In the genomic region with DNA sequence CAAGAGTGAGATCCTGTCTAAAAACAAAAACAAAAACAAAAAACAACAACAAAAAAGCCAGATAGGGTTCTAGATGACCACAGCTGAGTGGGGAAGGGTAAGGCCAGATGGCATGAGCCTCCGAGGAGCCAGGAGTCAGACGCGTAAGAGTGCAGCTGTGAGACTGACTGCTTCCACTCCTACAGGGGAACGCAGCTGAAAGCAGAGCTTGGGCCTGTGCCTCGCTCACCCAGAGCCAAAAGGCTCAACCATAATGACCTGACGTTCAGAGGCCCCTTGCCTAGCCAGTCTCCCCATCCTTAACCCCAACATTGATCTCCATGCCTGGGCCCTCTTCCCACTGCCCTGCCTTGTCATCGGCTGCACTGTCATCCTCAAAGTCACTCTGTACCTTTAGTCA, we compare ENCODE assay signal across 28 cellular contexts. TPM values are rescaled to one million over a fixed set of nuclear protein-coding genes. Genes with fewer than 3 reads are reported as not detected.
DNase-seq lines count a peak whose midpoint lies in the region; ATAC-seq and TF ChIP-seq lines count a peak whose summit lies in the region.
"Had no signal": no experiment of that assay in that cellular context is flagged by ENCODE, and none has a peak within 500 bp of the region (broad histone marks: within the 10 kb centered on the region; RNA-seq: fewer than 3 reads in every experiment).

No MANE protein-coding gene starts in this region.

- intact Hi-C loops in posterior vena cava (cut with DNase I) = no loop called here

- no peak overlapping the region for H3K4me3 ChIP-seq in neural progenitor cell
- H3K4me3 ChIP-seq in foreskin fibroblast (ENCODE audit: low read depth in 1 of 2, low read length in 2 of 2) = no peak overlapping the region
- H3K4me3 ChIP-seq: A549, BLaER1, GM12878 had no signal

- H3K4me1 Mint-ChIP-seq in neural progenitor cell = no peaks in the 10 kb centered on the region
- H3K4me1 Mint-ChIP-seq: CD14-positive monocyte had no signal

- TF ChIP-seq CTCF in neural progenitor cell (IDR thresholded peaks at IDR 0.05) (no peak), foreskin fibroblast (IDR thresholded peaks at IDR 0.05; ENCODE audit: low read depth, low read length) (no peak)

- no peaks in the 10 kb centered on the region for H3K4me1 ChIP-seq in neural progenitor cell
- H3K4me1 ChIP-seq: A549, BE2C, BLaER1 had no signal

- H3K27me3 ChIP-seq in neural progenitor cell = no peaks in the 10 kb centered on the region
- H3K27me3 ChIP-seq: BE2C, BLaER1 had no signal

- no peak overlapping the region for H2AFZ ChIP-seq in neural progenitor cell (replicated peaks)

- no peak overlapping the region for H3K9ac ChIP-seq in neural progenitor cell
- H3K9ac ChIP-seq: BLaER1 had no signal

- H3K4me3 Mint-ChIP-seq in neural progenitor cell = no peak overlapping the region
- H3K4me3 Mint-ChIP-seq: CD14-positive monocyte; CD4-positive, alpha-beta memory T cell; CD4-positive, CD25-positive, alpha-beta regulatory T cell; CD8-positive, alpha-beta memory T cell had no signal

- H3K36me3 Mint-ChIP-seq in neural progenitor cell = peaks cover 5% of the 10 kb centered on the region
- H3K36me3 Mint-ChIP-seq: CD14-positive monocyte; CD4-positive, alpha-beta memory T cell; CD8-positive, alpha-beta memory T cell had no signal

- peaks cover 7% of the 10 kb centered on the region for H3K27me3 Mint-ChIP-seq in neural progenitor cell (ENCODE audit: insufficient read depth, low read depth)
- H3K27me3 Mint-ChIP-seq: CD4-positive, alpha-beta memory T cell had no signal

- H3K9me3 Mint-ChIP-seq in neural progenitor cell = peaks cover 17% of the 10 kb centered on the region
- H3K9me3 Mint-ChIP-seq: CD4-positive, alpha-beta memory T cell; CD4-positive, CD25-positive, alpha-beta regulatory T cell; CD8-positive, alpha-beta memory T cell had no signal

- no peak overlapping the region for H3K27ac ChIP-seq in neural progenitor cell
- H3K27ac ChIP-seq: 22Rv1, A549, BLaER1 had no signal

- H3K4me2 ChIP-seq in neural progenitor cell = no peak overlapping the region
- H3K4me2 ChIP-seq: A549, BLaER1 had no signal

- no peaks in the 10 kb centered on the region for H3F3A ChIP-seq in neural progenitor cell (ENCODE audit: low read depth)

- no peaks in the 10 kb centered on the region for H3K9me3 ChIP-seq in neural progenitor cell (ENCODE audit: low read depth)
- H3K9me3 ChIP-seq: A549, BE2C, BLaER1 had no signal

- no peaks in the 10 kb centered on the region for H4K20me1 ChIP-seq in neural progenitor cell (ENCODE audit: low read depth)
- H4K20me1 ChIP-seq: BLaER1 had no signal

- H3K79me2 ChIP-seq in neural progenitor cell (ENCODE audit: low read depth) = no peaks in the 10 kb centered on the region

- ATAC-seq in HG03460 (IDR thresholded peaks at IDR 0.05; ENCODE audit: unreplicated experiment) = no peak
- ATAC-seq: GM12878 had no signal

- H3K27ac Mint-ChIP-seq in neural progenitor cell = peak overlapping the region; percentile 44
- H3K27ac Mint-ChIP-seq: CD4-positive, alpha-beta memory T cell had no signal

- no peaks in the 10 kb centered on the region for H3K36me3 ChIP-seq in neural progenitor cell
- H3K36me3 ChIP-seq: BE2C, BLaER1 had no signal

- DNase-seq in activated CD8-positive, alpha-beta memory T cell treated with anti-CD3 and anti-CD28 coated beads for 24 hours = peak; percentile 41
- DNase-seq in activated CD8-positive, alpha-beta memory T cell treated with anti-CD3 and anti-CD28 coated beads, Interleukin-2, amount 50 U/mL, for 4 hours = no peak
- no peak for DNase-seq in neural progenitor cell (ENCODE audit: low spot score)
- DNase-seq in posterior vena cava (ENCODE audit: low spot score) = peak; percentile 45
- DNase-seq in foreskin fibroblast = no peak
- no peak for DNase-seq in T-helper 2 cell
- DNase-seq: BE2C; C1 segment of cervical spinal cord; CD4-positive, alpha-beta memory T cell; CD4-positive, CD25-positive, alpha-beta regulatory T cell; CD8-positive, alpha-beta memory T cell; COR-L47; DMS 273 treated with DMSO at 0.1 percent for 48 hours; DMS153; DMS53; DMS79; DND-41; EL; GDM1 had no signal

RNA-seq across cellular contexts. Expression of gene NCL, which starts 26.5 kb away (rescaled TPM):
- 257 and 354 TPM in 2 replicates for total RNA-seq in neural progenitor cell (ENCODE audit: low replicate concordance)
- 100 to 1,000 TPM; 341 to 448 TPM for total RNA-seq in posterior vena cava

RNA-seq across cellular contexts. Expression of gene NMUR1, which starts 39.4 kb away (rescaled TPM):
- 0.52 and 0.56 TPM in 2 replicates for total RNA-seq in neural progenitor cell (ENCODE audit: low replicate concordance)
- 1 to 10 TPM; 5.3 to 7.4 TPM for total RNA-seq in posterior vena cava
- total RNA-seq: A172; CD4-positive, alpha-beta memory T cell; Daoy; G401 had no signal

Comparison
In these comparisons a context has a peak if more than half of its experiments do, and no peak if none do; other contexts are left out.
1. DNase-seq: peak in activated CD8-positive, alpha-beta memory T cell treated with anti-CD3 and anti-CD28 coated beads for 24 hours (single experiment) and posterior vena cava (single experiment); none in activated CD8-positive, alpha-beta memory T cell treated with anti-CD3 and anti-CD28 coated beads, Interleukin-2, amount 50 U/mL, for 4 hours (single experiment), neural progenitor cell (single experiment), foreskin fibroblast (0 of 2) and T-helper 2 cell (0 of 5).